In the genomic region with DNA sequence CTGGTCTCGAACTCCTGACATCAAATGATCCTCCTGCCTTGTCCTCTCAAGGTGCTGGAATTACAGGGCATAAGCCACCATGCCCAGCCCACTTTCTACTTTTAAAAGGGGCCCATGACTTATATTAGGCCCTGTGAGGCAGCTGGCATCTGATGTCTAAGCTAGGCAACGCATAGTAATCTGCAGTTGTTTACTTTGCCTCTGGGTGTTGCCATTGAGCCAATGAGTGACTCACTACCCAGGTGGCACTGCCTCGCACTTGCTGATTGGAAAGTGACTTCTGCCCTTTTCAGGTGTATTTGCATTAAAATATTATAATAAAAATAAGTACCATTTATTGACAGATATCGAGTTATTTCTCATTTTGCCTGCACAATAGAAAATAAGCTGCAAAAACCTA, we compare ENCODE assay signal across 9 cellular contexts.
DNase-seq lines count a peak whose midpoint lies in the region; ATAC-seq and TF ChIP-seq lines count a peak whose summit lies in the region.
"Had no signal": no experiment of that assay in that cellular context is flagged by ENCODE, and none has a peak within 500 bp of the region (broad histone marks: within the 10 kb centered on the region; RNA-seq: fewer than 3 reads in every experiment).

No MANE protein-coding gene starts in this region.

- intact Hi-C loops in sciatic nerve (cut with DNase I) = no loop called here

- H3K27ac ChIP-seq in HEK293 (ENCODE audit: extremely low read depth, low read depth, low read length) = no peak overlapping the region

- H3K4me1 ChIP-seq in HEK293 (ENCODE audit: control insufficient read depth, insufficient read depth, low read length) = no peaks in the 10 kb centered on the region

- POLR2A ChIA-PET in HEK293 (lab: Yijun Ruan, JAX) = interaction anchor here (0.6 kb wide), 1 partner anchor 469 kb away, joined by 4 read pairs; no protein-coding TSS in a partner anchor

- TF ChIP-seq CTCF in HEK293 (tag by site-specific recombination; IDR thresholded peaks at IDR 0.05) = no peak

- no peak overlapping the region for H3K4me3 ChIP-seq in HEK293 (ENCODE audit: low read depth, low read length)

- CTCF ChIA-PET in HEK293 (lab: Yijun Ruan, JAX) = interaction anchor here (0.6 to 3.3 kb wide), 4 partner anchors 10 to 238 kb away, joined by 3 to 16 read pairs (median 4); no protein-coding TSS in a partner anchor

- DNase-seq in NCI-H82 (lab: John Stamatoyannopoulos, UW) = peak; percentile 74
- no peak for DNase-seq in NCI-H82 treated with DMSO at 0.1 percent for 48 hours (lab: John Stamatoyannopoulos, UW; ENCODE audit: unreplicated experiment)
- peak; percentile 67 for DNase-seq in RPMI8226
- DNase-seq in germinal center (ENCODE audit: low spot score) = peak; percentile 31
- no peak for DNase-seq in NCI-H187 (lab: John Stamatoyannopoulos, UW)
- no peak for DNase-seq in GM19238 (ENCODE audit: insufficient read length, low spot score)
- DNase-seq in sciatic nerve (ENCODE audit: low spot score) = no peak
- DNase-seq: naive B cell had no signal

- H3K36me3 ChIP-seq in HEK293 (ENCODE audit: control insufficient read depth in 2 of 2, insufficient read depth in 1 of 2, low read length in 2 of 2) = no peaks in the 10 kb centered on the region

- no peak for ATAC-seq in sciatic nerve

- H3K9me3 ChIP-seq in HEK293 (ENCODE audit: control insufficient read depth, insufficient read depth, low read depth, low read length) = no peaks in the 10 kb centered on the region

TF ChIP-seq in HEK293, 187 proteins besides CTCF, POLR2A, EP300 and RAD21:
- TF ChIP-seq ZNF654 (tag by site-specific recombination; IDR thresholded peaks at IDR 0.05; ENCODE audit: low read depth) (peak; percentile 20), ZNF629 (tag by site-specific recombination; IDR thresholded peaks at IDR 0.05) (no peak), ZNF140 (tag by site-specific recombination; IDR thresholded peaks at IDR 0.05) (no peak), ZNF335 (tag by site-specific recombination; conservative IDR thresholded peaks at IDR 0.05) (0 out of 2 replicates have a peak, but pooled peaks have one; percentile 27)
- TF ChIP-seq, protein P1, sequence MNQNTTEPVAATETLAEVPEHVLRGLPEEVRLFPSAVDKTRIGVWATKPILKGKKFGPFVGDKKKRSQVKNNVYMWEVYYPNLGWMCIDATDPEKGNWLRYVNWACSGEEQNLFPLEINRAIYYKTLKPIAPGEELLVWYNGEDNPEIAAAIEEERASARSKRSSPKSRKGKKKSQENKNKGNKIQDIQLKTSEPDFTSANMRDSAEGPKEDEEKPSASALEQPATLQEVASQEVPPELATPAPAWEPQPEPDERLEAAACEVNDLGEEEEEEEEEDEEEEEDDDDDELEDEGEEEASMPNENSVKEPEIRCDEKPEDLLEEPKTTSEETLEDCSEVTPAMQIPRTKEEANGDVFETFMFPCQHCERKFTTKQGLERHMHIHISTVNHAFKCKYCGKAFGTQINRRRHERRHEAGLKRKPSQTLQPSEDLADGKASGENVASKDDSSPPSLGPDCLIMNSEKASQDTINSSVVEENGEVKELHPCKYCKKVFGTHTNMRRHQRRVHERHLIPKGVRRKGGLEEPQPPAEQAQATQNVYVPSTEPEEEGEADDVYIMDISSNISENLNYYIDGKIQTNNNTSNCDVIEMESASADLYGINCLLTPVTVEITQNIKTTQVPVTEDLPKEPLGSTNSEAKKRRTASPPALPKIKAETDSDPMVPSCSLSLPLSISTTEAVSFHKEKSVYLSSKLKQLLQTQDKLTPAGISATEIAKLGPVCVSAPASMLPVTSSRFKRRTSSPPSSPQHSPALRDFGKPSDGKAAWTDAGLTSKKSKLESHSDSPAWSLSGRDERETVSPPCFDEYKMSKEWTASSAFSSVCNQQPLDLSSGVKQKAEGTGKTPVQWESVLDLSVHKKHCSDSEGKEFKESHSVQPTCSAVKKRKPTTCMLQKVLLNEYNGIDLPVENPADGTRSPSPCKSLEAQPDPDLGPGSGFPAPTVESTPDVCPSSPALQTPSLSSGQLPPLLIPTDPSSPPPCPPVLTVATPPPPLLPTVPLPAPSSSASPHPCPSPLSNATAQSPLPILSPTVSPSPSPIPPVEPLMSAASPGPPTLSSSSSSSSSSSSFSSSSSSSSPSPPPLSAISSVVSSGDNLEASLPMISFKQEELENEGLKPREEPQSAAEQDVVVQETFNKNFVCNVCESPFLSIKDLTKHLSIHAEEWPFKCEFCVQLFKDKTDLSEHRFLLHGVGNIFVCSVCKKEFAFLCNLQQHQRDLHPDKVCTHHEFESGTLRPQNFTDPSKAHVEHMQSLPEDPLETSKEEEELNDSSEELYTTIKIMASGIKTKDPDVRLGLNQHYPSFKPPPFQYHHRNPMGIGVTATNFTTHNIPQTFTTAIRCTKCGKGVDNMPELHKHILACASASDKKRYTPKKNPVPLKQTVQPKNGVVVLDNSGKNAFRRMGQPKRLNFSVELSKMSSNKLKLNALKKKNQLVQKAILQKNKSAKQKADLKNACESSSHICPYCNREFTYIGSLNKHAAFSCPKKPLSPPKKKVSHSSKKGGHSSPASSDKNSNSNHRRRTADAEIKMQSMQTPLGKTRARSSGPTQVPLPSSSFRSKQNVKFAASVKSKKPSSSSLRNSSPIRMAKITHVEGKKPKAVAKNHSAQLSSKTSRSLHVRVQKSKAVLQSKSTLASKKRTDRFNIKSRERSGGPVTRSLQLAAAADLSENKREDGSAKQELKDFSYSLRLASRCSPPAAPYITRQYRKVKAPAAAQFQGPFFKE (tag by site-specific recombination; IDR thresholded peaks at IDR 0.05; ENCODE audit: borderline replicate concordance) = no peak

Comparison
In these comparisons a context has a peak if more than half of its experiments do, and no peak if none do; other contexts are left out.
1. DNase-seq: peak in NCI-H82 (single experiment), RPMI8226 (single experiment) and germinal center (single experiment); none in NCI-H82 treated with DMSO at 0.1 percent for 48 hours (single experiment), NCI-H187 (0 of 2), GM19238 (single experiment) and sciatic nerve (single experiment).